In the genomic region with DNA sequence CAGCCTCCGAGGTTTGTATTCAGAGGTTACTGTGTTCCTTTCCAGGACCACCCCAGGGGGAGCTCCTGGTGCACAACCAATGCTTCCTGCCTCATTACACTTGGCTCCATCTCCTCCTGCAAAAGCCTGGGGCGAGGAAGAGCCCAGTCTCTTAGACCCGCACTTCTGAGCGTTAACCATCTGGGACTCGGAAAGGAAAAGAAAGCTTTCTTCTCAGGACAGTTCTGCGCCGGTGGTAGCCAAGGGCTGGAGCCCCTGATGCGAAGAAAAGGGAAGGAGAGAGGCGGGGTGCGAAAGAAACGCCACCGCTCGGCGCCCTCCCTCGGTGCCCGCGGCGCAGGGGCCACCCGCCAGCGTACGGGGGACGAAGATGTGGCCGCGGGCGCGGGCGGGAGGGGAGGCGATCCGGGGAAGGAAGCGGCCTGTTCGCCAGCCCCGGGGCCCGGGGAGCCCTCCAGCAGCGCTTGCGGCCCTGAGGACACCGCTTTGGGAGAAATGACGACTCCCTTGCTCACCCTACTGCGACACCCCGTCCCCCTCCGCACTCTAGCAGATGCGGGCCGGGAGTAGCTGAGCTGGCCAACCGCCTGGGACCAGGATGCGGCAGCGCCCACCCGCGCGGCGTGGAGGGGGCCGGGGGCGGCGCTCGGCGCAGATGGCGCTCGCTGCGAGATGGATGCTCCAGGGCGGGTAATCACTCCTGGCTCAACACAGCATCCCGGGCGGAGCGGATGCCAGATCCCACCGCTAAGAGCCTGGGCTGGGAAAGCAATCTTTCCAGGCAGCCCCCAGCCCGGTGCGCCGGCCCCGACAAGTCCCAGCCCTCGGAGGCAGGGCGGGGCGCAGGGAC, we compare ENCODE assay signal across 8 cellular contexts. TPM values are rescaled to one million over a fixed set of nuclear protein-coding genes. Genes with fewer than 3 reads are reported as not detected.
A peak's percentile ranks its signal among the peaks of the same experiment; 100 is the strongest.
DNase-seq lines count a peak whose midpoint lies in the region; ATAC-seq and TF ChIP-seq lines count a peak whose summit lies in the region.

No MANE protein-coding gene starts in this region.

- no peaks in the 10 kb centered on the region for H3K36me3 Mint-ChIP-seq in activated T-cell treated with anti-CD3 and anti-CD28 coated beads, Interleukin-2, amount 50 U/mL, for 24 hours (ENCODE audit: low read depth)
- no peaks in the 10 kb centered on the region for H3K36me3 Mint-ChIP-seq in neural progenitor cell

- H3K9me3 ChIP-seq in neural progenitor cell (ENCODE audit: low read depth) = no peaks in the 10 kb centered on the region

- peaks cover 44% of the 10 kb centered on the region for H3K79me2 ChIP-seq in neural progenitor cell (ENCODE audit: low read depth)

- H3K27me3 ChIP-seq in GM06990 (replicated peaks; ENCODE audit: control insufficient read depth, insufficient read depth, low read length) (peaks cover 1% of the 10 kb centered on the region), neural progenitor cell (peaks cover 55% of the 10 kb centered on the region)

- peaks cover 27% of the 10 kb centered on the region for H3K4me1 ChIP-seq in neural progenitor cell

- no peak overlapping the region for H3K9ac ChIP-seq in neural progenitor cell

- peak; percentile 57 for DNase-seq in GM06990 (ENCODE audit: extremely low read depth, insufficient read length)
- DNase-seq in NCI-H1105 treated with DMSO at 0.1 percent for 48 hours (lab: John Stamatoyannopoulos, UW) = peak; percentile 75
- DNase-seq in activated T-cell treated with anti-CD3 and anti-CD28 coated beads, Interleukin-2, amount 50 U/mL, for 24 hours = peak; percentile 46
- peak; percentile 30 for DNase-seq in foreskin melanocyte
- DNase-seq in neural progenitor cell (ENCODE audit: low spot score) = peak; percentile 70
- DNase-seq in activated effector memory CD4-positive, alpha-beta T cell treated with Interleukin-2 at 50 U/mL for 16 hours = no peak
- no peak for DNase-seq in NCI-H510A treated with DMSO at 0.1 percent for 48 hours (lab: John Stamatoyannopoulos, UW)

- H3K36me3 ChIP-seq in GM06990 (ENCODE audit: control insufficient read depth, insufficient read depth, low read length) (no peaks in the 10 kb centered on the region), neural progenitor cell (no peaks in the 10 kb centered on the region)

- peak overlapping the region; percentile 98 for H2AFZ ChIP-seq in neural progenitor cell (replicated peaks)

- H3K4me1 Mint-ChIP-seq in activated T-cell treated with anti-CD3 and anti-CD28 coated beads, Interleukin-2, amount 50 U/mL, for 24 hours (ENCODE audit: low read depth) = peaks cover 22% of the 10 kb centered on the region
- peaks cover 35% of the 10 kb centered on the region for H3K4me1 Mint-ChIP-seq in neural progenitor cell

- H3K27ac Mint-ChIP-seq in activated T-cell treated with anti-CD3 and anti-CD28 coated beads, Interleukin-2, amount 50 U/mL, for 24 hours = peak overlapping the region; percentile 55
- peak overlapping the region; percentile 74 for H3K27ac Mint-ChIP-seq in neural progenitor cell

- TF ChIP-seq CTCF in GM06990 (IDR thresholded peaks at IDR 0.05; ENCODE audit: insufficient read depth, low read length, poor library complexity, severe bottlenecking) = no peak
- TF ChIP-seq CTCF in neural progenitor cell (IDR thresholded peaks at IDR 0.05) = no peak

- H3K9me3 Mint-ChIP-seq in activated T-cell treated with anti-CD3 and anti-CD28 coated beads, Interleukin-2, amount 50 U/mL, for 24 hours = no peaks in the 10 kb centered on the region
- H3K9me3 Mint-ChIP-seq in neural progenitor cell = no peaks in the 10 kb centered on the region

- ATAC-seq in GM19397 (IDR thresholded peaks at IDR 0.05; ENCODE audit: unreplicated experiment) = no peak

- no peak overlapping the region for H3K27ac ChIP-seq in neural progenitor cell

- H3K4me2 ChIP-seq in neural progenitor cell = peak overlapping the region; percentile 91

- peaks cover 67% of the 10 kb centered on the region for H3K27me3 Mint-ChIP-seq in activated T-cell treated with anti-CD3 and anti-CD28 coated beads, Interleukin-2, amount 50 U/mL, for 24 hours
- peaks cover 22% of the 10 kb centered on the region for H3K27me3 Mint-ChIP-seq in neural progenitor cell (ENCODE audit: insufficient read depth, low read depth)

- H3K4me3 Mint-ChIP-seq in activated T-cell treated with anti-CD3 and anti-CD28 coated beads, Interleukin-2, amount 50 U/mL, for 24 hours = peak overlapping the region; percentile 74
- peak overlapping the region; percentile 97 for H3K4me3 Mint-ChIP-seq in neural progenitor cell

- peaks cover 22% of the 10 kb centered on the region for H4K20me1 ChIP-seq in neural progenitor cell (ENCODE audit: low read depth)

- H3K4me3 ChIP-seq in GM06990 (replicated peaks; ENCODE audit: low read depth, low read length) (peak overlapping the region; percentile 61), neural progenitor cell (peak overlapping the region; percentile 88)

- peaks cover 56% of the 10 kb centered on the region for H3F3A ChIP-seq in neural progenitor cell (ENCODE audit: low read depth)

RNA-seq across cellular contexts. Expression of gene NRCAM, which starts 1.3 kb away (rescaled TPM):
- total RNA-seq in neural progenitor cell (ENCODE audit: low replicate concordance) = 37.2 and 104 TPM in 2 replicates

Comparison
In these comparisons a context has a peak if more than half of its experiments do, and no peak if none do; other contexts are left out.
1. DNase-seq: peak in GM06990 (single experiment), NCI-H1105 treated with DMSO at 0.1 percent for 48 hours (single experiment), activated T-cell treated with anti-CD3 and anti-CD28 coated beads, Interleukin-2, amount 50 U/mL, for 24 hours (single experiment), foreskin melanocyte (single experiment) and neural progenitor cell (single experiment); none in activated effector memory CD4-positive, alpha-beta T cell treated with Interleukin-2 at 50 U/mL for 16 hours (single experiment) and NCI-H510A treated with DMSO at 0.1 percent for 48 hours (single experiment).